ENCODE assay signal across 27 cellular contexts in genomic region chr11:105915036-105915435, GRCh38.
A peak's percentile ranks its signal among the peaks of the same experiment; 100 is the strongest.
DNase-seq lines count a peak whose midpoint lies in the region; ATAC-seq and TF ChIP-seq lines count a peak whose summit lies in the region.
"Had no signal": no experiment of that assay in that cellular context is flagged by ENCODE, and none has a peak within 500 bp of the region (broad histone marks: within the 10 kb centered on the region; RNA-seq: fewer than 3 reads in every experiment).

No MANE protein-coding gene starts in this region.

- H3K9me2 ChIP-seq in GM23338 (ENCODE audit: insufficient read depth), result no peaks in the 10 kb centered on the region

- H3K27ac Mint-ChIP-seq in GM23338, result no peak overlapping the region
- H3K27ac Mint-ChIP-seq: activated naive CD8-positive, alpha-beta T cell treated with anti-CD3 and anti-CD28 coated beads, Interleukin-2, amount 10 ng/mL, durations not matched to agents 7 days and 5 days; mesothelial cell of epicardium; natural killer cell; progenitor cell of endocrine pancreas; T-helper 17 cell had no signal

- H3K9me3 ChIP-seq in neuron (ENCODE audit: low read length), result no peaks in the 10 kb centered on the region
- H3K9me3 ChIP-seq: thoracic aorta, vagina had no signal

- H3K36me3 ChIP-seq in GM23338 (ENCODE audit: insufficient read depth), result no peaks in the 10 kb centered on the region
- no peaks in the 10 kb centered on the region for H3K36me3 ChIP-seq in neuron (ENCODE audit: insufficient read depth, low read length)
- H3K36me3 ChIP-seq: thoracic aorta, vagina had no signal

- H3K4me1 Mint-ChIP-seq in GM23338, result peaks cover 7% of the 10 kb centered on the region; the same call in 2 of the 3 replicates
- H3K4me1 Mint-ChIP-seq: activated naive CD8-positive, alpha-beta T cell treated with anti-CD3 and anti-CD28 coated beads, Interleukin-2, amount 10 ng/mL, durations not matched to agents 7 days and 5 days; natural killer cell; T-helper 17 cell had no signal

- H3K36me3 Mint-ChIP-seq in GM23338 (ENCODE audit: low read depth), result no peaks in the 10 kb centered on the region
- H3K36me3 Mint-ChIP-seq: activated naive CD8-positive, alpha-beta T cell treated with anti-CD3 and anti-CD28 coated beads, Interleukin-2, amount 10 ng/mL, durations not matched to agents 7 days and 5 days; natural killer cell had no signal

- 0 out of 2 replicates have a peak overlapping the region, but pooled peaks have one; percentile 0 for H3K4me2 ChIP-seq in GM23338
- H3K4me2 ChIP-seq: KMS-11 had no signal

- no peak overlapping the region for H2AFZ ChIP-seq in GM23338
- H2AFZ ChIP-seq in neuron (ENCODE audit: low read depth, low read length), result peak overlapping the region; percentile 15

- no peaks in the 10 kb centered on the region for H3K9me3 Mint-ChIP-seq in GM23338
- H3K9me3 Mint-ChIP-seq: activated naive CD8-positive, alpha-beta T cell treated with anti-CD3 and anti-CD28 coated beads, Interleukin-2, amount 10 ng/mL, durations not matched to agents 7 days and 5 days; mesothelial cell of epicardium had no signal

- no peaks in the 10 kb centered on the region for H3K79me2 ChIP-seq in GM23338 (replicated peaks; ENCODE audit: insufficient read depth)

- no peak for TF ChIP-seq CTCF in GM23338 (conservative IDR thresholded peaks at IDR 0.05; ENCODE audit: low read depth in 2 of 2)

- no peaks in the 10 kb centered on the region for H4K20me1 ChIP-seq in GM23338 (replicated peaks; ENCODE audit: insufficient read depth)

- no peak overlapping the region for H3K4me3 Mint-ChIP-seq in GM23338
- H3K4me3 Mint-ChIP-seq: activated naive CD8-positive, alpha-beta T cell treated with anti-CD3 and anti-CD28 coated beads, Interleukin-2, amount 10 ng/mL, durations not matched to agents 7 days and 5 days; mesothelial cell of epicardium; natural killer cell; T-helper 17 cell had no signal

- H3K4me3 ChIP-seq in GM23338, result no peak overlapping the region
- H3K4me3 ChIP-seq in neuron (ENCODE audit: low read length), result peak overlapping the region; percentile 9
- H3K4me3 ChIP-seq: coronary artery, SK-N-MC, thoracic aorta, vagina had no signal

- ATAC-seq in GM23338 (0 out of 3 replicates have a peak, but pooled peaks have one; percentile 34), HG02798 (IDR thresholded peaks at IDR 0.05; ENCODE audit: poor library complexity, unreplicated experiment) (no peak), GM18867 (IDR thresholded peaks at IDR 0.05; ENCODE audit: unreplicated experiment) (no peak), GM18517 (IDR thresholded peaks at IDR 0.05; ENCODE audit: unreplicated experiment) (no peak)
- ATAC-seq: left lobe of liver, natural killer cell, T-helper 17 cell had no signal

- H3K27me3 ChIP-seq in GM23338 (ENCODE audit: insufficient read depth) (no peaks in the 10 kb centered on the region), neuron (ENCODE audit: insufficient read depth, low read length) (no peaks in the 10 kb centered on the region)
- H3K27me3 ChIP-seq: vagina had no signal

- H3K27me3 Mint-ChIP-seq in GM23338 (ENCODE audit: insufficient read depth, low read depth, poor library complexity), result no peaks in the 10 kb centered on the region
- H3K27me3 Mint-ChIP-seq: progenitor cell of endocrine pancreas, T-helper 17 cell had no signal

- peaks cover 11% of the 10 kb centered on the region for H3K4me1 ChIP-seq in GM23338 (ENCODE audit: insufficient read depth)
- H3K4me1 ChIP-seq in neuron (ENCODE audit: insufficient read depth, low read length), result peaks cover 12% of the 10 kb centered on the region
- H3K4me1 ChIP-seq: vagina had no signal

- H3K27ac ChIP-seq in GM23338 (ENCODE audit: low read depth), result no peak overlapping the region
- H3K27ac ChIP-seq: coronary artery, KMS-11, SK-N-MC, thoracic aorta, vagina had no signal

- DNase-seq in GM23338 (ENCODE audit: low spot score) (peak; percentile 27), NCI-H748 treated with DMSO at 0.1 percent for 48 hours (lab: John Stamatoyannopoulos, UW) (peak; percentile 8), globus pallidus (ENCODE audit: low spot score) (peak; percentile 59), AG08396 (ENCODE audit: low spot score) (no peak)
- DNase-seq: activated CD4-positive, alpha-beta T cell treated with anti-CD3 and anti-CD28 coated beads, Interleukin-2, amount 50 U/mL, for 1 hour; activated CD8-positive, alpha-beta memory T cell treated with anti-CD3 and anti-CD28 coated beads, Interleukin-2, amount 50 U/mL, for 4 hours; activated naive CD8-positive, alpha-beta T cell treated with anti-CD3 and anti-CD28 coated beads, Interleukin-2, amount 10 ng/mL, durations not matched to agents 7 days and 5 days; DMS 273 treated with DMSO at 0.1 percent for 48 hours; HCEC 1CT; natural killer cell; NCI-H2029; NCI-H446 treated with DMSO at 0.1 percent for 48 hours; RPMI8226; stimulated activated CD4-positive, alpha-beta T cell treated with anti-CD3 and anti-CD28 coated beads, Interleukin-1b, Interleukin-23, amount 100 ng/mL, for 48 hours; T-helper 17 cell had no signal

- no peaks in the 10 kb centered on the region for H3F3A ChIP-seq in GM23338 (replicated peaks; ENCODE audit: low read depth)

TF ChIP-seq in GM23338, 12 proteins besides CTCF, POLR2A, EP300 and RAD21 (continues in another document):
- TF ChIP-seq ETS1 (IDR thresholded peaks at IDR 0.05) (no peak), ZNF114 (CRISPR knock-in tag; IDR thresholded peaks at IDR 0.05) (no peak), EZH2phosphoT487 (IDR thresholded peaks at IDR 0.05; ENCODE audit: unreplicated experiment) (no peak), NANOG (IDR thresholded peaks at IDR 0.05; ENCODE audit: borderline replicate concordance) (no peak), STAT1 (IDR thresholded peaks at IDR 0.05; ENCODE audit: unreplicated experiment) (no peak), CREB1 (CRISPR knock-in tag; IDR thresholded peaks at IDR 0.05; ENCODE audit: low read depth) (no peak), EZH2 (IDR thresholded peaks at IDR 0.05; ENCODE audit: low read depth, unreplicated experiment) (no peak), REST (IDR thresholded peaks at IDR 0.05; ENCODE audit: unreplicated experiment) (no peak), JUNB (IDR thresholded peaks at IDR 0.05; ENCODE audit: unreplicated experiment) (no peak), POLR2AphosphoS5 (IDR thresholded peaks at IDR 0.05; ENCODE audit: low read depth) (no peak)
